ENCODE assay signal across 8 cellular contexts in the genomic region with DNA sequence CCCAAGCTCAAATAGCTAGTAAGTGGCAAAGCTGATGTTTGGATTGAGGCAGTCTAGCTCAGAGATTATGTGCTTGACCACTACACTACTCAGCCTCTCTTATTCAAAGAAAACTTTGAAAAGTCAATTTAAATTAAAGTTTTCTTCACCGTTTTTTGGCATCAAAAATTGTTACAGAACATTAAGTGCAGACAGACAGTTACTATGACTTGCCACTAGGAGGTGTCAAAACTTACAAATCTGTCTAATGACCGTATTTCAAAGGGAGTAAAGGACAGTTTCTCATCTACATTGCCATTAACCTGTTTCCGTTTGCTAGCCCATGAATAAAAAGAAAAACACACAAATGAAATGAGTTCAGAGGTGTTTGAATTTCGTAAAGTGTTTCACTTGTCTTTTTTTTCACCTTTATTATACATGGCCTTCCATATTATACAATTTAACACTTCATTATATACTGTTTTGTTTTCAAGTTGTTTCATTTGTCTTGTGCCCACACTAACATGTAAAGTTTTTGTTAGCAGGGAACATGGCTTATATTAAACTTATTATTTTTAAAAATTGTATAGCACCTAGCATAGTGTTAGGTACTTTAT. TPM values are rescaled to one million over a fixed set of nuclear protein-coding genes. Genes with fewer than 3 reads are reported as not detected.
A peak's percentile ranks its signal among the peaks of the same experiment; 100 is the strongest.
DNase-seq lines count a peak whose midpoint lies in the region; ATAC-seq and TF ChIP-seq lines count a peak whose summit lies in the region.

No MANE protein-coding gene starts in this region.

- H3K36me3 Mint-ChIP-seq in osteocyte (ENCODE audit: unreplicated experiment) = no peaks in the 10 kb centered on the region

- H3K4me3 Mint-ChIP-seq in osteocyte (ENCODE audit: unreplicated experiment) = no peak overlapping the region

- no peak overlapping the region for H3K27ac Mint-ChIP-seq in osteocyte (ENCODE audit: unreplicated experiment)

- DNase-seq in DMS153 treated with DMSO at 0.1 percent for 48 hours (lab: John Stamatoyannopoulos, UW; ENCODE audit: unreplicated experiment) (peak; percentile 49), Kasumi-1 (lab: John Stamatoyannopoulos, UW) (peak; percentile 58 to 76), SHP77 treated with DMSO at 0.1 percent for 48 hours (lab: John Stamatoyannopoulos, UW) (peak; percentile 17), osteocyte (ENCODE audit: extremely low spot score, unreplicated experiment) (no peak)
- no peak for DNase-seq in activated CD4-positive, CD25-positive, alpha-beta regulatory T cell (lab: John Stamatoyannopoulos, UW)

- no peaks in the 10 kb centered on the region for H3K9me3 Mint-ChIP-seq in osteocyte (ENCODE audit: unreplicated experiment)

- ATAC-seq in GM19463 (IDR thresholded peaks at IDR 0.05; ENCODE audit: unreplicated experiment) (peak; percentile 63), esophagus mucosa (peak; percentile 54), HG02571 (IDR thresholded peaks at IDR 0.05; ENCODE audit: unreplicated experiment) (no peak)

- peaks cover 67% of the 10 kb centered on the region for H3K27me3 Mint-ChIP-seq in osteocyte (ENCODE audit: unreplicated experiment)

- H3K4me1 Mint-ChIP-seq in osteocyte (ENCODE audit: unreplicated experiment) = no peaks in the 10 kb centered on the region

- peak; percentile 80 for TF ChIP-seq CTCF in osteocyte (IDR thresholded peaks at IDR 0.05)

RNA-seq across cellular contexts. Expression of a gene that starts 57.4 kb away (rescaled TPM):
- total RNA-seq in esophagus mucosa (10.2 TPM), osteocyte (24.9 and 26.2 TPM in 2 replicates)

Comparison
In these comparisons a context has a peak if more than half of its experiments do, and no peak if none do; other contexts are left out.
1. DNase-seq: peak in DMS153 treated with DMSO at 0.1 percent for 48 hours (single experiment), Kasumi-1 (2 of 2) and SHP77 treated with DMSO at 0.1 percent for 48 hours (single experiment); none in osteocyte (single experiment) and activated CD4-positive, CD25-positive, alpha-beta regulatory T cell (0 of 4).